Comparison of ENCODE assay signal across 8 cellular contexts in the genomic region with DNA sequence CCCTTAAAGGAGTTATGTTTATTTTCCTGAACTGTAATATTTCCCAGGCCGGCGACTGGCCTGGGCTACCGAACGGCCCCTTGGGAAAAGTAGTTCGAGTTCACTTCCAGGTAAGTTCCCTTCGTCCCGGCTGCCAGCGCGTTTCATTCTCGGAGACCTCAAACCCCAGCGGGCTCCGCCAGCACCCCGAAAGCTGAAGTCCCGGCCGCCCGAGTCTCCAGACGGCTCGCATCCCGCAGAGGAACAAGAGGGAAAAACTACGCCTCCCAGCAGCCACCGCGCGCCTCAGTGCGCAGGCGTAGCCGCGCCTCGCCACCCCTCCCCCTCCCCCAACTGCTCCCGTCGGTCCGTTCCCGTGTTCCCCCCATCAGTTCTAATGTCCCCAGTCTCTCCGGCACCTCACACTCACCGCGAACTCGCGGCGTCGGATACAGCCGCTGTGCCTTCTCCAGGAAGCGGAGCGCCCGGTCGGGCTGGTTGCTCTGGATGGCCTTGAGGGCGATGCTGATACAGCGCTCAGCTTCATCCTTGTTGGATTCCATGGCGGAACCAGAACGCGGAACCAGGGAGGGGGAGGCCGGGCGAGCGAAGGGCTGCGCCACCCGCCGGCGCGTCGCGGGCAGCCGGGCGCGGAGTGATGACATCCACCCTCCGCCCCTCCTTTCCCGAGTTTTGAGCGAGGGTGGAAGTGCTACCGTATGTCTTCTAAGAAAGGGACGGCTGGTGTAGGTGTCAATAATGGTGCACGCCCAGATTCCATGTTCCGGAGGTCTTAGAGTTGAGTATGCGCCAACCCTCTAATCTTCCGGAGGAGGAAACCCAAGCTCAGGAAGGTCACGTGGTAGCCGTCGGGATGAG. TPM values are rescaled to one million over a fixed set of nuclear protein-coding genes. Genes with fewer than 3 reads are reported as not detected.
DNase-seq lines count a peak whose midpoint lies in the region; ATAC-seq, FAIRE-seq and TF ChIP-seq lines count a peak whose summit lies in the region.

Gene DNAJB12, minus strand, starts transcription at position 564 of the 858 bp plus-strand sequence. Its CDS starts 22 bp downstream, at position 542.

- no peaks in the 10 kb centered on the region for H3K9me3 ChIP-seq in small intestine (ENCODE audit: control insufficient read depth, low read depth)

- H3K27ac ChIP-seq in small intestine (ENCODE audit: low read depth in 1 of 2, low read length in 1 of 2): peak within 1 kb of the TSS; percentile 81 to 100

- DNase-seq in AG08396 (ENCODE audit: low spot score) (peak; percentile 95), NCI-H345 (lab: John Stamatoyannopoulos, UW) (peak; percentile 87), activated B cell treated with CpG ODN at 0.5 μM for 24 hours (peak; percentile 89), cardiac fibroblast (ENCODE audit: low read depth in 2 of 2) (peak; percentile 97), iPS-NIHi7 (ENCODE audit: extremely low spot score) (peak; percentile 95), small intestine (peak; percentile 92)

- peak within 1 kb of the TSS; percentile 99 for H3K27ac Mint-ChIP-seq in activated B cell treated with CpG ODN at 0.5 μM for 24 hours

- H3K4me1 Mint-ChIP-seq in activated B cell treated with CpG ODN at 0.5 μM for 24 hours: peaks cover 35% of the 10 kb centered on the region

- intact Hi-C loops in activated B cell treated with CpG ODN at 0.5 μM for 24 hours (cut with micrococcal nuclease): loop anchor here (1.0 to 10.0 kb wide), 4 partner anchors 338 to 1140 kb away; partner anchors contain the start of genes ECD, FAM149B1, MCU and PPP3CB

- TF ChIP-seq CTCF in activated B cell treated with CpG ODN at 0.5 μM for 24 hours (IDR thresholded peaks at IDR 0.05) (no peak), cardiac fibroblast (IDR thresholded peaks at IDR 0.05; ENCODE audit: low read depth, low read length) (no peak)

- no peaks in the 10 kb centered on the region for H3K27me3 ChIP-seq in small intestine (ENCODE audit: control insufficient read depth in 2 of 2, insufficient read depth in 2 of 2, low read length in 2 of 2)

- no peaks in the 10 kb centered on the region for H3K36me3 ChIP-seq in small intestine (ENCODE audit: control insufficient read depth in 2 of 2, insufficient read depth in 2 of 2, low read length in 2 of 2)

- WGBS in small intestine, 3 donors: 0% methylated on average over 70 to 74 of the region's 74 CpGs

- peaks cover 39% of the 10 kb centered on the region for H3K36me3 Mint-ChIP-seq in activated B cell treated with CpG ODN at 0.5 μM for 24 hours (ENCODE audit: low read depth)

- FAIRE-seq in small intestine (lab: Jason Lieb, UNC): no peak

- H3K4me3 ChIP-seq in cardiac fibroblast (replicated peaks in 1 of 2; ENCODE audit: low read depth in 2 of 2, low read length in 2 of 2): peak within 1 kb of the TSS; percentile 86 to 99
- H3K4me3 ChIP-seq in small intestine (ENCODE audit: low read depth in 1 of 2, low read length in 2 of 2): peak within 1 kb of the TSS; percentile 89 to 94

- CTCF ChIA-PET in activated B cell treated with CpG ODN at 0.5 μM for 24 hours (lab: Charles Lee): interaction anchor here (0.7 to 1.2 kb wide), 4 partner anchors 9 to 480 kb away, joined by 3 to 5 read pairs (median 4); no protein-coding TSS in a partner anchor

- peaks cover 2 to 3% of the 10 kb centered on the region in 2 donors for H3K4me1 ChIP-seq in small intestine (ENCODE audit: control insufficient read depth in 2 of 2, insufficient read depth in 1 of 2, low read depth in 1 of 2, low read length in 1 of 2)

- ATAC-seq in GM19023 (IDR thresholded peaks at IDR 0.05; ENCODE audit: unreplicated experiment) (peak; percentile 79), HG03196 (IDR thresholded peaks at IDR 0.05; ENCODE audit: unreplicated experiment) (peak; percentile 77), activated B cell treated with CpG ODN at 0.5 μM for 24 hours (ENCODE audit: low read depth) (peak; percentile 84)

- H3K4me3 Mint-ChIP-seq in activated B cell treated with CpG ODN at 0.5 μM for 24 hours: peak within 1 kb of the TSS; percentile 99

- H3K9me3 Mint-ChIP-seq in activated B cell treated with CpG ODN at 0.5 μM for 24 hours: no peaks in the 10 kb centered on the region

- no peaks in the 10 kb centered on the region for H3K27me3 Mint-ChIP-seq in activated B cell treated with CpG ODN at 0.5 μM for 24 hours

- POLR2A ChIA-PET in activated B cell treated with CpG ODN at 0.5 μM for 24 hours (lab: Charles Lee): interaction anchor here (0.6 to 2.8 kb wide), 13 partner anchors 9 to 741 kb away, joined by 3 to 20 read pairs (median 5); partner anchors contain the start of genes ANAPC16, ASCC1 and MCU

RNA-seq across cellular contexts. Expression of gene DNAJB12, which starts in this region (rescaled TPM):
- 39.0 and 39.9 TPM in 2 replicates for total RNA-seq in activated B cell treated with CpG ODN at 0.5 μM for 24 hours
- 10 to 100 TPM; 17.0 to 27.3 (median 18.6) TPM for polyA plus RNA-seq in small intestine

Comparison
In these comparisons a context has a peak if more than half of its experiments do, and no peak if none do; other contexts are left out.
1. Peak in every context shown above with its lines: DNase-seq, ATAC-seq, H3K4me3 ChIP-seq and H3K27ac ChIP-seq.